In the genomic region with DNA sequence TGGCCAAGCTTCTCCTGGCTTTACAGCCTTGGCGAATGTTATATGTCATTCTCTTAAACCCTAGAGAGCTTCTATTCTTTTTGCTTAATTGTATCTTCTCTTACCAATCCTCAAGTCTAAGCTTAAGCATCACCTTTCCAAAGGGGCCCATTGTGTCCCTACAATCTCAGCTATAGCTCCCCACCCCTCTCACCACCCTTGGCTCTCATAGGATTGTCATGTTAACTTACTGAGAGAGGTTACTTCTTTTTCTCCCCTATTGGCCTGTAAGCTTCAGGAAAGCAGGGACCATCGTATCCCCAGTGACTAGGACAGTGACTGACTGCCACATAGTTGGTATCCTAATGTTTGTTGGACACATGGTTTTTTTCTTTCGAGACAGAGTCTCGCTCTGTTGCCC, we compare ENCODE assay signal across 22 cellular contexts. TPM values are rescaled to one million over a fixed set of nuclear protein-coding genes. Genes with fewer than 3 reads are reported as not detected.
DNase-seq lines count a peak whose midpoint lies in the region; ATAC-seq and TF ChIP-seq lines count a peak whose summit lies in the region.
"Had no signal": no experiment of that assay in that cellular context is flagged by ENCODE, and none has a peak within 500 bp of the region (broad histone marks: within the 10 kb centered on the region; RNA-seq: fewer than 3 reads in every experiment).

No MANE protein-coding gene starts in this region.

- no peak overlapping the region for H3K23ac ChIP-seq in trophoblast cell (ENCODE audit: low read length)

- H2AK5ac ChIP-seq in trophoblast cell (ENCODE audit: low read length) = no peak overlapping the region

- no peak overlapping the region for H2BK5ac ChIP-seq in trophoblast cell (ENCODE audit: low read depth, low read length, poor library complexity)

- no peaks in the 10 kb centered on the region for H3K79me2 ChIP-seq in trophoblast cell (ENCODE audit: control insufficient read depth, insufficient read depth, low read length, poor library complexity)

- no peak for TF ChIP-seq CTCF in WTC11 (IDR thresholded peaks at IDR 0.05)
- no peak for TF ChIP-seq CTCF in endodermal cell (conservative IDR thresholded peaks at IDR 0.05)

- H3K9me3 ChIP-seq in endodermal cell (ENCODE audit: control insufficient read depth, low read length) (no peaks in the 10 kb centered on the region), trophoblast cell (ENCODE audit: insufficient read depth, low read depth, low read length) (no peaks in the 10 kb centered on the region)
- H3K9me3 ChIP-seq in effector memory CD4-positive, alpha-beta T cell (ENCODE audit: control insufficient read depth, low read length) = no peaks in the 10 kb centered on the region
- H3K9me3 ChIP-seq: BE2C, BLaER1 had no signal

- CTCF ChIA-PET in WTC11 (lab: Charles Lee) = interaction anchor here (0.6 to 8.2 kb wide), 4 partner anchors 45 to 144 kb away, joined by 3 to 120 read pairs (median 4); no protein-coding TSS in a partner anchor

- ATAC-seq in WTC11 = peak; percentile 64
- ATAC-seq: GM12878 had no signal

- H3K4me3 ChIP-seq in endodermal cell (ENCODE audit: low read length) (no peak overlapping the region), trophoblast cell (ENCODE audit: low read depth, low read length) (no peak overlapping the region)
- no peak overlapping the region for H3K4me3 ChIP-seq in effector memory CD4-positive, alpha-beta T cell (ENCODE audit: insufficient read depth, low read depth, low read length, poor library complexity, severe bottlenecking)
- H3K4me3 ChIP-seq: BLaER1, GM12878 had no signal

- H3K9ac ChIP-seq in endodermal cell (ENCODE audit: extremely low read depth, low read length, poor library complexity, severe bottlenecking) (no peak overlapping the region), trophoblast cell (ENCODE audit: low read length) (no peak overlapping the region)
- H3K9ac ChIP-seq: BLaER1 had no signal

- H3K27ac Mint-ChIP-seq in WTC11 = no peak overlapping the region
- H3K27ac Mint-ChIP-seq in endodermal cell = no peak overlapping the region

- no peak overlapping the region for H3K4me2 ChIP-seq in trophoblast cell (ENCODE audit: low read length)
- H3K4me2 ChIP-seq: BLaER1 had no signal

- WGBS in endodermal cell (ENCODE audit: insufficient coverage in 1 of 2, insufficient read length in 1 of 2), 2 experiments = 85 to 97% methylated on average over 3 to 4 of the region's 4 CpGs
- no CpG with 5 or more reads among the region's 4 CpGs for WGBS in trophoblast cell (ENCODE audit: extremely low coverage, insufficient coverage, insufficient read length)

- no peak overlapping the region for H3K18ac ChIP-seq in trophoblast cell (ENCODE audit: low read length)

- H3K27me3 ChIP-seq in endodermal cell (ENCODE audit: control insufficient read depth, insufficient read depth, low read length, poor library complexity, severe bottlenecking) (no peaks in the 10 kb centered on the region), trophoblast cell (ENCODE audit: insufficient read depth, low read length) (no peaks in the 10 kb centered on the region)
- no peaks in the 10 kb centered on the region for H3K27me3 ChIP-seq in effector memory CD4-positive, alpha-beta T cell (replicated peaks; ENCODE audit: control insufficient read depth, insufficient read depth, low read length, poor library complexity, severe bottlenecking)
- H3K27me3 ChIP-seq: BE2C, BLaER1 had no signal

- H3K4me3 Mint-ChIP-seq in WTC11 = no peak overlapping the region
- no peak overlapping the region for H3K4me3 Mint-ChIP-seq in endodermal cell
- H3K4me3 Mint-ChIP-seq: CD14-positive monocyte; CD4-positive, alpha-beta memory T cell; CD4-positive, CD25-positive, alpha-beta regulatory T cell; CD8-positive, alpha-beta memory T cell had no signal

- no peak overlapping the region for H3K4ac ChIP-seq in trophoblast cell (ENCODE audit: low read depth, low read length)

- no peak overlapping the region for H3K27ac ChIP-seq in endodermal cell (ENCODE audit: low read depth, low read length)
- H3K27ac ChIP-seq in trophoblast cell (ENCODE audit: low read depth, low read length) = no peak overlapping the region
- H3K27ac ChIP-seq in effector memory CD4-positive, alpha-beta T cell (ENCODE audit: insufficient read depth, low read length, poor library complexity, severe bottlenecking) = no peak overlapping the region
- H3K27ac ChIP-seq: BLaER1 had no signal

- H4K8ac ChIP-seq in trophoblast cell (ENCODE audit: low read depth, low read length) = no peak overlapping the region

- H3K14ac ChIP-seq in trophoblast cell (ENCODE audit: low read length) = no peak overlapping the region

- H3K27me3 Mint-ChIP-seq in WTC11 (ENCODE audit: low read depth) (no peaks in the 10 kb centered on the region), endodermal cell (ENCODE audit: insufficient read depth) (peaks cover 2% of the 10 kb centered on the region)
- H3K27me3 Mint-ChIP-seq: CD4-positive, CD25-positive, alpha-beta regulatory T cell had no signal

- H3K36me3 ChIP-seq in endodermal cell (ENCODE audit: control insufficient read depth, insufficient read depth, low read length) (no peaks in the 10 kb centered on the region), trophoblast cell (ENCODE audit: control insufficient read depth in 1 of 2, insufficient read depth in 2 of 2, low read length in 2 of 2) (peaks cover 0 to 4% of the 10 kb centered on the region in 2 experiments)
- peaks cover under 1% of the 10 kb centered on the region for H3K36me3 ChIP-seq in effector memory CD4-positive, alpha-beta T cell (ENCODE audit: control insufficient read depth, insufficient read depth, low read length)
- H3K36me3 ChIP-seq: BE2C had no signal

- H3K79me1 ChIP-seq in trophoblast cell (ENCODE audit: low read length) = no peaks in the 10 kb centered on the region

- H3K9me3 Mint-ChIP-seq in WTC11 (no peaks in the 10 kb centered on the region), endodermal cell (no peaks in the 10 kb centered on the region)
- H3K9me3 Mint-ChIP-seq: CD14-positive monocyte; CD4-positive, alpha-beta memory T cell; CD4-positive, CD25-positive, alpha-beta regulatory T cell; CD8-positive, alpha-beta memory T cell had no signal

- H3K4me1 Mint-ChIP-seq in WTC11 = peaks cover 16% of the 10 kb centered on the region
- H3K4me1 Mint-ChIP-seq in endodermal cell = no peaks in the 10 kb centered on the region

- POLR2A ChIA-PET in WTC11 (lab: Charles Lee) = no interaction called here

- peak overlapping the region; percentile 36 for H2BK12ac ChIP-seq in trophoblast cell (ENCODE audit: low read length)

- DNase-seq in WTC11 (ENCODE audit: low spot score) (no peak), endodermal cell (peak; percentile 35), trophoblast cell (no peak), NCI-H524 (lab: John Stamatoyannopoulos, UW) (no peak), NOMO-1 (lab: John Stamatoyannopoulos, UW; ENCODE audit: unreplicated experiment in 2 of 2) (no peak), RPMI8226 (no peak)
- DNase-seq in effector memory CD4-positive, alpha-beta T cell = no peak
- DNase-seq: 8988T; ACHN; BE2C; C1 segment of cervical spinal cord; CD4-positive, alpha-beta memory T cell; CD4-positive, CD25-positive, alpha-beta regulatory T cell; CD8-positive, alpha-beta memory T cell; COR-L47; DMS79 treated with DMSO at 0.1 percent for 48 hours; GF-D8 had no signal

- no peaks in the 10 kb centered on the region for H3K36me3 Mint-ChIP-seq in WTC11
- no peaks in the 10 kb centered on the region for H3K36me3 Mint-ChIP-seq in endodermal cell (ENCODE audit: low read depth)
- H3K36me3 Mint-ChIP-seq: CD4-positive, CD25-positive, alpha-beta regulatory T cell had no signal

- no peak overlapping the region for H4K91ac ChIP-seq in trophoblast cell (ENCODE audit: low read depth, low read length)

- no peak overlapping the region for H2AFZ ChIP-seq in trophoblast cell (ENCODE audit: insufficient read depth, low read length, poor library complexity)

- H4K12ac ChIP-seq in trophoblast cell (ENCODE audit: low read depth, low read length) = no peak overlapping the region

- no peaks in the 10 kb centered on the region for H3K4me1 ChIP-seq in endodermal cell (ENCODE audit: control insufficient read depth, insufficient read depth, low read length)
- H3K4me1 ChIP-seq in trophoblast cell (ENCODE audit: control insufficient read depth in 1 of 2, insufficient read depth in 2 of 2, low read length in 2 of 2) = no peaks in the 10 kb centered on the region
- no peaks in the 10 kb centered on the region for H3K4me1 ChIP-seq in effector memory CD4-positive, alpha-beta T cell (ENCODE audit: control insufficient read depth, insufficient read depth, low read length, poor library complexity, severe bottlenecking)
- H3K4me1 ChIP-seq: BE2C, BLaER1 had no signal

- H2BK120ac ChIP-seq in trophoblast cell (ENCODE audit: insufficient read depth, low read length, poor library complexity) = no peak overlapping the region

TF ChIP-seq in WTC11, 78 proteins besides CTCF, POLR2A, EP300 and RAD21:
- TF ChIP-seq ATF1 (CRISPR knock-in tag; IDR thresholded peaks at IDR 0.05) (no peak), TEAD4 (CRISPR knock-in tag; IDR thresholded peaks at IDR 0.05) (no peak), ZNF138 (CRISPR knock-in tag; conservative IDR thresholded peaks at IDR 0.05) (no peak), ZNF121 (CRISPR knock-in tag; IDR thresholded peaks at IDR 0.05) (no peak), GRHL2 (CRISPR knock-in tag; IDR thresholded peaks at IDR 0.05; ENCODE audit: insufficient replicate concordance, severe bottlenecking) (no peak), ZNF671 (CRISPR knock-in tag; IDR thresholded peaks at IDR 0.05) (no peak), ZNF219 (CRISPR knock-in tag; IDR thresholded peaks at IDR 0.05; ENCODE audit: borderline replicate concordance) (no peak)
- TF ChIP-seq, protein P1, sequence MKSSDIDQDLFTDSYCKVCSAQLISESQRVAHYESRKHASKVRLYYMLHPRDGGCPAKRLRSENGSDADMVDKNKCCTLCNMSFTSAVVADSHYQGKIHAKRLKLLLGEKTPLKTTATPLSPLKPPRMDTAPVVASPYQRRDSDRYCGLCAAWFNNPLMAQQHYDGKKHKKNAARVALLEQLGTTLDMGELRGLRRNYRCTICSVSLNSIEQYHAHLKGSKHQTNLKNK (CRISPR knock-in tag; IDR thresholded peaks at IDR 0.05) = no peak

RNA-seq across cellular contexts. Expression of a gene that starts 43.3 kb away (rescaled TPM):
- total RNA-seq in WTC11 (2021) (not detected in 3 replicates), endodermal cell (not detected)
- not detected for polyA plus RNA-seq in endodermal cell (2013, experiment 1 of 2)
- not detected for polyA plus RNA-seq in endodermal cell (2013, experiment 2 of 2)
- 0.01 TPM in 1 of 2 replicates, not detected in the other for polyA plus RNA-seq in trophoblast cell (2013)
- total RNA-seq: A673; CD4-positive, alpha-beta memory T cell; CD4-positive, CD25-positive, alpha-beta regulatory T cell; CD8-positive, alpha-beta memory T cell had no signal
- polyA plus RNA-seq: AG04450, CD14-positive monocyte had no signal
